ENCODE assay signal across 19 cellular contexts in genomic region chr3:111585214-111585613, GRCh38. TPM values are rescaled to one million over a fixed set of nuclear protein-coding genes. Genes with fewer than 3 reads are reported as not detected.
DNase-seq lines count a peak whose midpoint lies in the region; ATAC-seq and TF ChIP-seq lines count a peak whose summit lies in the region.
"Had no signal": no experiment of that assay in that cellular context is flagged by ENCODE, and none has a peak within 500 bp of the region (broad histone marks: within the 10 kb centered on the region; RNA-seq: fewer than 3 reads in every experiment).

No MANE protein-coding gene starts in this region.

- H3K9ac ChIP-seq in HCT116 (ENCODE audit: low read length), result peak overlapping the region; percentile 53

- DNase-seq in HCT116 (ENCODE audit: low read depth, low spot score) (peak; percentile 75), RWPE2 (ENCODE audit: low spot score) (no peak), fibroblast of the aortic adventitia (ENCODE audit: low read depth) (peak; percentile 45), retinal pigment epithelial cell (ENCODE audit: low read depth) (peak; percentile 76)
- DNase-seq in activated CD4-positive, alpha-beta T cell treated with anti-CD3 and anti-CD28 coated beads for 36 hours, result no peak
- no peak for DNase-seq in stimulated activated naive CD4-positive, alpha-beta T cell (lab: John Stamatoyannopoulos, UW)
- DNase-seq: activated CD4-positive, alpha-beta T cell treated with anti-CD3 and anti-CD28 coated beads, Interleukin-2, amount 10 ng/mL, durations not matched to agents 7 days and 5 days; effector memory CD4-positive, alpha-beta T cell; mesenchymal stem cell; NCI-H2081; NCI-H526 had no signal

- CTCF ChIA-PET in HCT116 (lab: Charles Lee), result interaction anchor here (1.0 kb wide), 1 partner anchor 106 kb away, joined by 3 read pairs; no protein-coding TSS in a partner anchor
- CTCF ChIA-PET in activated CD4-positive, alpha-beta T cell treated with anti-CD3 and anti-CD28 coated beads for 36 hours (lab: Charles Lee), result interaction anchor here (0.9 to 3.0 kb wide), 2 partner anchors 31 to 383 kb away, joined by 6 to 12 read pairs; no protein-coding TSS in a partner anchor

- intact Hi-C loops in HCT116 (cut with micrococcal nuclease), result no loop called here
- intact Hi-C loops in activated CD4-positive, alpha-beta T cell treated with anti-CD3 and anti-CD28 coated beads for 36 hours (cut with DNase I, micrococcal nuclease), result no loop called here

- no peaks in the 10 kb centered on the region for H3K27me3 Mint-ChIP-seq in activated CD4-positive, alpha-beta T cell treated with anti-CD3 and anti-CD28 coated beads for 36 hours
- H3K27me3 Mint-ChIP-seq: activated CD4-positive, alpha-beta T cell treated with anti-CD3 and anti-CD28 coated beads, Interleukin-2, amount 10 ng/mL, durations not matched to agents 7 days and 5 days; B cell; central memory CD8-positive, alpha-beta T cell had no signal

- TF ChIP-seq CTCF in HCT116 (IDR thresholded peaks at IDR 0.05 in 2 of 3, conservative IDR thresholded peaks at IDR 0.05 in 1 of 3; ENCODE audit: borderline replicate concordance in 1 of 3, insufficient read depth in 1 of 3, low read depth in 2 of 3, low read length in 2 of 3) (no peak), RWPE2 (IDR thresholded peaks at IDR 0.05; ENCODE audit: poor library complexity, severe bottlenecking) (no peak), fibroblast of the aortic adventitia (IDR thresholded peaks at IDR 0.05; ENCODE audit: insufficient read depth, low read length) (no peak), retinal pigment epithelial cell (conservative IDR thresholded peaks at IDR 0.05; ENCODE audit: low read depth, low read length) (no peak)

- H3K4me1 ChIP-seq in HCT116 (ENCODE audit: control insufficient read depth in 1 of 2, insufficient read depth in 2 of 2, low read length in 2 of 2), result peaks cover 50 to 97% of the 10 kb centered on the region in 2 experiments
- peaks cover 53% of the 10 kb centered on the region for H3K4me1 ChIP-seq in RWPE2 (ENCODE audit: insufficient read depth, poor library complexity, severe bottlenecking)

- no peaks in the 10 kb centered on the region for H3K79me2 ChIP-seq in HCT116 (ENCODE audit: insufficient read depth, low read length)

- H3K4me1 Mint-ChIP-seq in activated CD4-positive, alpha-beta T cell treated with anti-CD3 and anti-CD28 coated beads for 36 hours, result peaks cover 78% of the 10 kb centered on the region
- H3K4me1 Mint-ChIP-seq: nephron had no signal

- peak overlapping the region; percentile 51 for H2AFZ ChIP-seq in HCT116 (ENCODE audit: low read depth, low read length, poor library complexity, severe bottlenecking)

- peaks cover 82% of the 10 kb centered on the region for H3K36me3 Mint-ChIP-seq in activated CD4-positive, alpha-beta T cell treated with anti-CD3 and anti-CD28 coated beads for 36 hours (ENCODE audit: low read depth)

- H3K4me3 ChIP-seq in HCT116 (replicated peaks in 1 of 2; ENCODE audit: low read depth in 1 of 2, low read length in 2 of 2), result no peak overlapping the region; a peak in 1 of 4 replicates
- no peak overlapping the region for H3K4me3 ChIP-seq in RWPE2 (ENCODE audit: severe bottlenecking)
- no peak overlapping the region for H3K4me3 ChIP-seq in fibroblast of the aortic adventitia (ENCODE audit: low read depth, low read length)
- no peak overlapping the region for H3K4me3 ChIP-seq in retinal pigment epithelial cell (ENCODE audit: low read length)

- RAD21 ChIA-PET in HCT116 (lab: Charles Lee; ENCODE audit: low non-redundant PET in 1 of 2, low total read pairs in 2 of 2, uncharacterized antibody in 2 of 2, unreplicated experiment in 2 of 2), result no interaction called here

- H3K27ac ChIP-seq in HCT116 (ENCODE audit: low read depth, low read length), result peak overlapping the region; percentile 76; the same call in 1 of the 2 replicates
- H3K27ac ChIP-seq in RWPE2 (ENCODE audit: poor library complexity, severe bottlenecking), result peak overlapping the region; percentile 94

- no peaks in the 10 kb centered on the region for H3K9me2 ChIP-seq in HCT116 (ENCODE audit: insufficient read depth)

- no peak for TF ChIP-seq RAD21 in HCT116 (IDR thresholded peaks at IDR 0.05; ENCODE audit: low read depth)

- no TSS peak for BruUV-seq in HCT116 (replicated peaks; lab: Mats Ljungman, UMichigan)

- H3K27ac Mint-ChIP-seq in activated CD4-positive, alpha-beta T cell treated with anti-CD3 and anti-CD28 coated beads for 36 hours, result no peak overlapping the region
- H3K27ac Mint-ChIP-seq: activated CD4-positive, alpha-beta T cell treated with anti-CD3 and anti-CD28 coated beads, Interleukin-2, amount 10 ng/mL, durations not matched to agents 7 days and 5 days; activated naive CD4-positive, alpha-beta T cell treated with anti-CD3 and anti-CD28 coated beads, Interleukin-2, amount 50 U/mL, for 72 hours; B cell; nephron had no signal

- POLR2A ChIA-PET in HCT116 (lab: Charles Lee), result no interaction called here
- POLR2A ChIA-PET in activated CD4-positive, alpha-beta T cell treated with anti-CD3 and anti-CD28 coated beads for 36 hours (lab: Charles Lee), result no interaction called here

- peak overlapping the region; percentile 68 for H3K4me2 ChIP-seq in HCT116 (ENCODE audit: low read length)

- H3K4me3 Mint-ChIP-seq in activated CD4-positive, alpha-beta T cell treated with anti-CD3 and anti-CD28 coated beads for 36 hours, result no peak overlapping the region
- H3K4me3 Mint-ChIP-seq: activated CD4-positive, alpha-beta T cell treated with anti-CD3 and anti-CD28 coated beads, Interleukin-2, amount 10 ng/mL, durations not matched to agents 7 days and 5 days; B cell; central memory CD8-positive, alpha-beta T cell; nephron had no signal

- ATAC-seq in HCT116 (peak; percentile 35), RWPE2 (ENCODE audit: low read depth) (peak; percentile 76), GM21526 (IDR thresholded peaks at IDR 0.05; ENCODE audit: low FRiP score, unreplicated experiment) (no peak), GM21423 (IDR thresholded peaks at IDR 0.05; ENCODE audit: unreplicated experiment) (no peak)
- no peak for ATAC-seq in activated CD4-positive, alpha-beta T cell treated with anti-CD3 and anti-CD28 coated beads for 36 hours
- ATAC-seq: activated naive CD4-positive, alpha-beta T cell treated with anti-CD3 and anti-CD28 coated beads, Interleukin-2, amount 50 U/mL, for 72 hours had no signal

- peaks cover 12% of the 10 kb centered on the region for H3K9me3 Mint-ChIP-seq in activated CD4-positive, alpha-beta T cell treated with anti-CD3 and anti-CD28 coated beads for 36 hours (ENCODE audit: low read depth)
- H3K9me3 Mint-ChIP-seq: central memory CD8-positive, alpha-beta T cell had no signal

- no peaks in the 10 kb centered on the region for H3K27me3 ChIP-seq in HCT116 (ENCODE audit: insufficient read depth, low read length)
- H3K27me3 ChIP-seq in RWPE2 (ENCODE audit: insufficient read depth, poor library complexity, severe bottlenecking), result no peaks in the 10 kb centered on the region

- H3K36me3 ChIP-seq in HCT116 (ENCODE audit: control insufficient read depth in 1 of 2, insufficient read depth in 2 of 2, low read length in 2 of 2) (no peaks in the 10 kb centered on the region), RWPE2 (ENCODE audit: low read depth) (no peaks in the 10 kb centered on the region)

- H3K9me3 ChIP-seq in HCT116 (ENCODE audit: control insufficient read depth in 1 of 2, insufficient read depth in 1 of 2, low read depth in 1 of 2, low read length in 2 of 2) (no peaks in the 10 kb centered on the region; a peak in 1 of 4 replicates), RWPE2 (ENCODE audit: severe bottlenecking) (no peaks in the 10 kb centered on the region)

- H4K20me1 ChIP-seq in HCT116 (ENCODE audit: insufficient read depth), result no peaks in the 10 kb centered on the region

- TF ChIP-seq POLR2A in HCT116 (IDR thresholded peaks at IDR 0.05; ENCODE audit: borderline replicate concordance, extremely low read depth, insufficient read depth, insufficient read length), result no peak

TF ChIP-seq in HCT116, 20 proteins besides CTCF, POLR2A, EP300 and RAD21 (continues in another document):
- TF ChIP-seq CBX3 (IDR thresholded peaks at IDR 0.05; ENCODE audit: low read depth) (peak; percentile 61; the same call in 1 of the 2 replicates), REST (IDR thresholded peaks at IDR 0.05; ENCODE audit: low read depth) (no peak), SRF (IDR thresholded peaks at IDR 0.05; ENCODE audit: low read depth) (0 out of 2 replicates have a peak, but pooled peaks have one; percentile 38), ZFX (IDR thresholded peaks at IDR 0.05) (no peak), TCF7L2 (IDR thresholded peaks at IDR 0.05; ENCODE audit: borderline replicate concordance, extremely low read depth, insufficient read depth, insufficient read length) (peak; percentile 94)

RNA-seq across cellular contexts. Expression of gene ZBED2, which starts 9.9 kb away (rescaled TPM):
- total RNA-seq in HCT116 (2021; ENCODE audit: unreplicated experiment) (16.1 TPM), fibroblast of the aortic adventitia (ENCODE audit: low replicate concordance) (0.09 TPM in 1 of 2 replicates, not detected in the other)
- 3.9 and 5.6 TPM in 2 replicates for polyA plus RNA-seq in HCT116 (2012)
- 100 to 1,000 TPM; 313 to 418 TPM for total RNA-seq in activated CD4-positive, alpha-beta T cell treated with anti-CD3 and anti-CD28 coated beads for 36 hours
- total RNA-seq: frontal cortex, SK-MEL-5 had no signal

RNA-seq across cellular contexts. Expression of gene CD96, which starts 43.2 kb away (rescaled TPM):
- total RNA-seq in HCT116 (2021; ENCODE audit: unreplicated experiment) (0.42 TPM), fibroblast of the aortic adventitia (ENCODE audit: low replicate concordance) (0.09 TPM in 1 of 2 replicates, not detected in the other)
- polyA plus RNA-seq in HCT116 (2012), result 0.16 and 0.35 TPM in 2 replicates
- total RNA-seq in activated CD4-positive, alpha-beta T cell treated with anti-CD3 and anti-CD28 coated beads for 36 hours, result 10 to 100 TPM; 38.3 to 40.8 TPM
- total RNA-seq: frontal cortex had no signal

Comparison
In these comparisons a context has a peak if more than half of its experiments do, and no peak if none do; other contexts are left out.
1. ATAC-seq: peak in HCT116 (single experiment) and RWPE2 (single experiment); none in activated CD4-positive, alpha-beta T cell treated with anti-CD3 and anti-CD28 coated beads for 36 hours (single experiment), GM21526 (single experiment) and GM21423 (single experiment).
2. DNase-seq: peak in HCT116 (single experiment), fibroblast of the aortic adventitia (single experiment) and retinal pigment epithelial cell (single experiment); none in RWPE2 (single experiment), activated CD4-positive, alpha-beta T cell treated with anti-CD3 and anti-CD28 coated beads for 36 hours (single experiment) and stimulated activated naive CD4-positive, alpha-beta T cell (0 of 6).
3. RNA of gene ZBED2, which starts 9.9 kb away (total RNA-seq): 313 to 418 TPM in activated CD4-positive, alpha-beta T cell treated with anti-CD3 and anti-CD28 coated beads for 36 hours; 16.1 TPM in HCT116 (single experiment) and 0.09 TPM in fibroblast of the aortic adventitia; every median in the first group is over 10 times any median in the second.
4. RNA of gene CD96, which starts 43.2 kb away (total RNA-seq): 38.3 to 40.8 TPM in activated CD4-positive, alpha-beta T cell treated with anti-CD3 and anti-CD28 coated beads for 36 hours; 0.42 TPM in HCT116 (single experiment) and 0.09 TPM in fibroblast of the aortic adventitia; every median in the first group is over 10 times any median in the second.